In genomic region chr9:129394011-129394919, GRCh38 we compare ENCODE assay signal across 16 cellular contexts.
DNase-seq lines count a peak whose midpoint lies in the region; ATAC-seq, FAIRE-seq and TF ChIP-seq lines count a peak whose summit lies in the region.
"Had no signal": no experiment of that assay in that cellular context is flagged by ENCODE, and none has a peak within 500 bp of the region (broad histone marks: within the 10 kb centered on the region; RNA-seq: fewer than 3 reads in every experiment).

No MANE protein-coding gene starts in this region.

- ATAC-seq in right cardiac atrium, result no peak
- no peak for ATAC-seq in HG03565 (IDR thresholded peaks at IDR 0.05; ENCODE audit: unreplicated experiment)
- no peak for ATAC-seq in GM21619 (IDR thresholded peaks at IDR 0.05; ENCODE audit: unreplicated experiment)
- ATAC-seq: activated CD8-positive, alpha-beta T cell treated with anti-CD3 and anti-CD28 coated beads, Interleukin-2, amount 10 ng/mL, durations not matched to agents 7 days and 5 days; gastrocnemius medialis had no signal

- DNase-seq in cardiac septum (ENCODE audit: low spot score), result peak; percentile 71
- no peak for DNase-seq in right cardiac atrium
- DNase-seq in NCI-H524 (lab: John Stamatoyannopoulos, UW), result peak; percentile 36 to 88
- DNase-seq in kidney, result peak; percentile 50
- no peak for DNase-seq in KBM-7
- no peak for DNase-seq in middle frontal gyrus (ENCODE audit: extremely low spot score, low spot score)
- DNase-seq: activated CD8-positive, alpha-beta T cell treated with anti-CD3 and anti-CD28 coated beads, Interleukin-2, amount 10 ng/mL, durations not matched to agents 7 days and 5 days; activated gamma-delta T cell; gastrocnemius medialis; HFFc6; MM.1S had no signal

- H3K9ac ChIP-seq in kidney (ENCODE audit: low read length in 2 of 2), result no peak overlapping the region
- H3K9ac ChIP-seq: parathyroid adenoma had no signal

- intact Hi-C loops in cardiac septum (cut with DNase I), result no loop called here
- intact Hi-C loops in right cardiac atrium (cut with DNase I), result no loop called here
- intact Hi-C loops in kidney (cut with DNase I), result no loop called here

- H3K4me3 ChIP-seq in right cardiac atrium (ENCODE audit: low read length), result no peak overlapping the region
- H3K4me3 ChIP-seq in kidney (ENCODE audit: low read length in 2 of 2), result no peak overlapping the region
- H3K4me3 ChIP-seq: breast epithelium, gastrocnemius medialis had no signal

- no peaks in the 10 kb centered on the region for H3K4me1 ChIP-seq in right cardiac atrium (ENCODE audit: control insufficient read depth, insufficient read depth, low read length)
- no peaks in the 10 kb centered on the region for H3K4me1 ChIP-seq in kidney (ENCODE audit: control insufficient read depth in 1 of 2, insufficient read depth in 1 of 2, low read depth in 1 of 2, low read length in 2 of 2)
- H3K4me1 ChIP-seq: breast epithelium, gastrocnemius medialis had no signal

- H3K27ac ChIP-seq in right cardiac atrium (ENCODE audit: low read length) (no peak overlapping the region), kidney (ENCODE audit: low read depth in 2 of 2, low read length in 2 of 2) (no peak overlapping the region)
- H3K27ac ChIP-seq: breast epithelium, gastrocnemius medialis, parathyroid adenoma had no signal

- no peaks in the 10 kb centered on the region for H3K36me3 ChIP-seq in kidney (ENCODE audit: control insufficient read depth in 1 of 2, insufficient read depth in 2 of 2, low read length in 2 of 2)
- H3K36me3 ChIP-seq: breast epithelium, gastrocnemius medialis had no signal

- WGBS in right cardiac atrium, result 70% methylated on average over 26 of the region's 26 CpGs

- no peak for TF ChIP-seq CTCF in kidney (IDR thresholded peaks at IDR 0.05; ENCODE audit: borderline replicate concordance, extremely low read depth, insufficient read depth)

- in situ Hi-C loops in KBM-7 (cut with MboI; ENCODE audit: low pct_unique_long_range_greater_than_20kb, low sequenced_read_pairs), result no loop called here

- H3K9me3 ChIP-seq in right cardiac atrium (ENCODE audit: control insufficient read depth, low read length) (no peaks in the 10 kb centered on the region), kidney (ENCODE audit: control insufficient read depth in 1 of 2, low read length in 2 of 2) (no peaks in the 10 kb centered on the region)
- H3K9me3 ChIP-seq: breast epithelium, gastrocnemius medialis had no signal

- no peaks in the 10 kb centered on the region for H3K27me3 ChIP-seq in right cardiac atrium (ENCODE audit: control insufficient read depth, insufficient read depth)
- H3K27me3 ChIP-seq: breast epithelium had no signal

- no peak for FAIRE-seq in kidney (lab: Jason Lieb, UNC)
- FAIRE-seq: TTC549 had no signal

Comparison
In these comparisons a context has a peak if more than half of its experiments do, and no peak if none do; other contexts are left out.
1. DNase-seq: peak in cardiac septum (single experiment), NCI-H524 (2 of 2) and kidney (single experiment); none in right cardiac atrium (0 of 3), KBM-7 (single experiment) and middle frontal gyrus (single experiment).